Comparison of ENCODE assay signal across 19 cellular contexts in the genomic region with DNA sequence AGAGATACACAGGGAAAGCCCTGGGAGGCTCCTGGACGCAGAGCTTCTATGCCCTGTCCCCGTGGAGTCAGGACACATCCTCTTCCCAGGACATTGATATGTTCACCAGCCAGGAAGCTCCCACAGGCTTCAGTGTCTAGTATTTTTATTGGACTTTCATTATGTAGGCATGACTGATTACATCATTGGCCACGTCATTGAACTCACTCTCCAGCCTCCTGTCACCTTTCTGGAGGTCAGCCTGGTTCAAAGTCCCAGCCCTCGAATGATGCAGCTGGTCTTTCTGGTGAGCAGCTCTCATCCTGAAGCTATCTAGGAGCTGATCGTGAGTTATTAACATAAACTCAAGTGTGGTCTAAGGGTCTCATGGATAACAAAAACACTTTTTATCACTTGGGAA.
"Had no signal": no experiment of that assay in that cellular context is flagged by ENCODE, and none has a peak within 500 bp of the region (broad histone marks: within the 10 kb centered on the region; RNA-seq: fewer than 3 reads in every experiment).

No MANE protein-coding gene starts in this region.

- H3K9ac ChIP-seq: parathyroid adenoma had no signal

- H3K27me3 ChIP-seq: dorsolateral prefrontal cortex, esophagus squamous epithelium, gastrocnemius medialis, heart right ventricle, spleen, tibial nerve had no signal

- FAIRE-seq: kidney had no signal

- H3K27ac ChIP-seq: esophagus squamous epithelium, gastrocnemius medialis, heart right ventricle, lower lobe of right lung, parathyroid adenoma, spleen, tibial nerve had no signal

- H3K9me3 ChIP-seq: esophagus squamous epithelium, gastrocnemius medialis, heart right ventricle, lower lobe of right lung, tibial nerve had no signal

- H3K4me3 ChIP-seq: dorsolateral prefrontal cortex, esophagus squamous epithelium, gastrocnemius medialis, heart right ventricle, lower lobe of right lung, spleen, tibial nerve had no signal

- ATAC-seq: activated CD4-positive, CD25-positive, alpha-beta regulatory T cell treated with anti-CD3 and anti-CD28 coated beads, Interleukin-2, amount 50 U/mL, for 24 hours; activated naive CD4-positive, alpha-beta T cell treated with anti-CD3 and anti-CD28 coated beads, Interleukin-2, amount 50 U/mL, for 72 hours; gastrocnemius medialis; heart right ventricle; lower lobe of right lung; naive thymus-derived CD4-positive, alpha-beta T cell; right cardiac atrium; stimulated activated memory B cell treated with anti-CD40 and anti-IgM and Interleukin-4, amounts not matched to agents 10 μg/mL and 1 μg/mL and 100 μg/mL, for 72 hours had no signal

- H3K4me3 Mint-ChIP-seq: brain; naive thymus-derived CD4-positive, alpha-beta T cell; stimulated activated memory B cell treated with anti-CD40 and anti-IgM and Interleukin-4, amounts not matched to agents 10 μg/mL and 1 μg/mL and 100 μg/mL, for 72 hours had no signal

- H3K4me1 Mint-ChIP-seq: brain; naive thymus-derived CD4-positive, alpha-beta T cell; stimulated activated memory B cell treated with anti-CD40 and anti-IgM and Interleukin-4, amounts not matched to agents 10 μg/mL and 1 μg/mL and 100 μg/mL, for 72 hours had no signal

- DNase-seq: activated effector memory CD4-positive, alpha-beta T cell treated with Interleukin-2 at 50 U/mL for 16 hours; activated T-cell treated with anti-CD3 and anti-CD28 coated beads, Interleukin-2, amount 50 U/mL, for 1 hour; amygdala; dorsolateral prefrontal cortex; esophagus squamous epithelium; gastrocnemius medialis; heart right ventricle; kidney; lower lobe of right lung; naive thymus-derived CD4-positive, alpha-beta T cell; right cardiac atrium; spleen; stimulated activated CD4-positive, alpha-beta T cell treated with anti-CD3 and anti-CD28 coated beads, Interleukin-1b, Interleukin-23, amount 100 ng/mL, for 48 hours had no signal

- H2AFZ ChIP-seq: parathyroid adenoma had no signal

- H3K27ac Mint-ChIP-seq: activated naive CD4-positive, alpha-beta T cell treated with anti-CD3 and anti-CD28 coated beads, Interleukin-2, amount 50 U/mL, for 72 hours; brain; naive thymus-derived CD4-positive, alpha-beta T cell; stimulated activated memory B cell treated with anti-CD40 and anti-IgM and Interleukin-4, amounts not matched to agents 10 μg/mL and 1 μg/mL and 100 μg/mL, for 72 hours had no signal

- H3K27me3 Mint-ChIP-seq: brain; stimulated activated memory B cell treated with anti-CD40 and anti-IgM and Interleukin-4, amounts not matched to agents 10 μg/mL and 1 μg/mL and 100 μg/mL, for 72 hours had no signal

- H3K36me3 Mint-ChIP-seq: brain; naive thymus-derived CD4-positive, alpha-beta T cell; stimulated activated memory B cell treated with anti-CD40 and anti-IgM and Interleukin-4, amounts not matched to agents 10 μg/mL and 1 μg/mL and 100 μg/mL, for 72 hours had no signal

- H3K4me1 ChIP-seq: esophagus squamous epithelium, gastrocnemius medialis, heart right ventricle, lower lobe of right lung, parathyroid adenoma, spleen, tibial nerve had no signal

- H3K36me3 ChIP-seq: esophagus squamous epithelium, gastrocnemius medialis, heart right ventricle, lower lobe of right lung, spleen, tibial nerve had no signal
